8 cellular contexts compared by ENCODE assay signal in genomic region chr10:114172776-114173555, GRCh38. TPM values are rescaled to one million over a fixed set of nuclear protein-coding genes. Genes with fewer than 3 reads are reported as not detected.
A peak's percentile ranks its signal among the peaks of the same experiment; 100 is the strongest.
DNase-seq lines count a peak whose midpoint lies in the region; ATAC-seq, FAIRE-seq and TF ChIP-seq lines count a peak whose summit lies in the region.

No MANE protein-coding gene starts in this region.

- no peaks in the 10 kb centered on the region for H3K9me1 ChIP-seq in keratinocyte (ENCODE audit: control insufficient read depth, extremely low read depth, insufficient read depth, low read length)

- DNase-seq in activated CD8-positive, alpha-beta memory T cell treated with anti-CD3 and anti-CD28 coated beads, Interleukin-2, amount 10 ng/mL, durations not matched to agents 7 days and 5 days: no peak
- DNase-seq in activated CD8-positive, alpha-beta memory T cell treated with anti-CD3 and anti-CD28 coated beads, Interleukin-2, amount 50 U/mL, for 4 hours: no peak
- DNase-seq in activated naive CD8-positive, alpha-beta T cell treated with anti-CD3 and anti-CD28 coated beads for 36 hours: no peak
- DNase-seq in keratinocyte (ENCODE audit: low read depth, low spot score): no peak
- DNase-seq in stomach: no peak
- no peak for DNase-seq in DMS153 (lab: John Stamatoyannopoulos, UW)

- no peaks in the 10 kb centered on the region for H4K20me1 ChIP-seq in keratinocyte (ENCODE audit: control insufficient read depth, extremely low read depth, insufficient read depth, low read length)

- peaks cover 40% of the 10 kb centered on the region for H3K4me1 Mint-ChIP-seq in activated CD8-positive, alpha-beta memory T cell treated with anti-CD3 and anti-CD28 coated beads, Interleukin-2, amount 10 ng/mL, durations not matched to agents 7 days and 5 days
- H3K4me1 Mint-ChIP-seq in activated naive CD8-positive, alpha-beta T cell treated with anti-CD3 and anti-CD28 coated beads for 36 hours: peaks cover 32% of the 10 kb centered on the region

- H3K27me3 ChIP-seq in keratinocyte (ENCODE audit: control insufficient read depth, extremely low read depth, insufficient read depth, low read length): no peaks in the 10 kb centered on the region
- H3K27me3 ChIP-seq in stomach: no peaks in the 10 kb centered on the region

- H3K27ac Mint-ChIP-seq in activated CD8-positive, alpha-beta memory T cell treated with anti-CD3 and anti-CD28 coated beads, Interleukin-2, amount 10 ng/mL, durations not matched to agents 7 days and 5 days: peak overlapping the region; percentile 93
- peak overlapping the region; percentile 97 for H3K27ac Mint-ChIP-seq in activated naive CD8-positive, alpha-beta T cell treated with anti-CD3 and anti-CD28 coated beads for 36 hours

- TF ChIP-seq CTCF in keratinocyte (optimal IDR thresholded peaks at IDR 0.05 in 1 of 3, IDR thresholded peaks at IDR 0.05 in 1 of 3, conservative IDR thresholded peaks at IDR 0.05 in 1 of 3; ENCODE audit: extremely low read depth in 1 of 3, insufficient read depth in 2 of 3, low read length in 3 of 3): no peak
- TF ChIP-seq CTCF in stomach (IDR thresholded peaks at IDR 0.05): no peak

- H3K9me3 Mint-ChIP-seq in activated CD8-positive, alpha-beta memory T cell treated with anti-CD3 and anti-CD28 coated beads, Interleukin-2, amount 10 ng/mL, durations not matched to agents 7 days and 5 days (ENCODE audit: low read depth): peaks cover 2% of the 10 kb centered on the region
- H3K9me3 Mint-ChIP-seq in activated naive CD8-positive, alpha-beta T cell treated with anti-CD3 and anti-CD28 coated beads for 36 hours: peaks cover 6% of the 10 kb centered on the region

- H3K9ac ChIP-seq in keratinocyte (ENCODE audit: control insufficient read depth, extremely low read depth, insufficient read depth, low read length): peak overlapping the region; percentile 99

- no peak for TF ChIP-seq EP300 in stomach (IDR thresholded peaks at IDR 0.05)

- 10 to 24% (median 14%) methylated on average over 9 of the region's 9 CpGs for WGBS in stomach, 5 donors

- H3K4me3 ChIP-seq in keratinocyte (ENCODE audit: control insufficient read depth in 2 of 3, extremely low read depth in 1 of 3, insufficient read depth in 2 of 3, low read depth in 1 of 3, low read length in 3 of 3) (peak overlapping the region; percentile 86 to 100 (median 89)), stomach (peak overlapping the region; percentile 62 to 85 (median 81))

- CTCF ChIA-PET in activated CD8-positive, alpha-beta memory T cell treated with anti-CD3 and anti-CD28 coated beads, Interleukin-2, amount 10 ng/mL, durations not matched to agents 7 days and 5 days (lab: Charles Lee): no interaction called here

- H2AFZ ChIP-seq in keratinocyte (ENCODE audit: control insufficient read depth, low read length): no peak overlapping the region

- intact Hi-C loops in stomach (cut with DNase I; ENCODE audit: low total_unique reads): no loop called here

- dilution Hi-C loops in keratinocyte (cut with MboI; ENCODE audit: extremely low pct_ligation_motif_present, low sequenced_read_pairs): no loop called here

- H3K36me3 Mint-ChIP-seq in activated CD8-positive, alpha-beta memory T cell treated with anti-CD3 and anti-CD28 coated beads, Interleukin-2, amount 10 ng/mL, durations not matched to agents 7 days and 5 days: peaks cover 31% of the 10 kb centered on the region
- peaks cover 16% of the 10 kb centered on the region for H3K36me3 Mint-ChIP-seq in activated naive CD8-positive, alpha-beta T cell treated with anti-CD3 and anti-CD28 coated beads for 36 hours

- peak overlapping the region; percentile 96 for H3K4me3 Mint-ChIP-seq in activated CD8-positive, alpha-beta memory T cell treated with anti-CD3 and anti-CD28 coated beads, Interleukin-2, amount 10 ng/mL, durations not matched to agents 7 days and 5 days
- H3K4me3 Mint-ChIP-seq in activated naive CD8-positive, alpha-beta T cell treated with anti-CD3 and anti-CD28 coated beads for 36 hours: peak overlapping the region; percentile 98

- H3K79me2 ChIP-seq in keratinocyte (ENCODE audit: control insufficient read depth, insufficient read depth, low read length): peaks cover 58% of the 10 kb centered on the region

- peak; percentile 71 for FAIRE-seq in keratinocyte (lab: Jason Lieb, UNC)

- no peaks in the 10 kb centered on the region for H3K36me3 ChIP-seq in keratinocyte (ENCODE audit: control insufficient read depth in 2 of 2, extremely low read depth in 1 of 2, insufficient read depth in 2 of 2, low read length in 2 of 2)
- H3K36me3 ChIP-seq in stomach: peaks cover 0 to 14% (median 0%) of the 10 kb centered on the region in 4 donors

- no peak for ATAC-seq in activated CD8-positive, alpha-beta memory T cell treated with anti-CD3 and anti-CD28 coated beads, Interleukin-2, amount 10 ng/mL, durations not matched to agents 7 days and 5 days
- ATAC-seq in GM19328 (IDR thresholded peaks at IDR 0.05; ENCODE audit: unreplicated experiment) (no peak), GM21737 (IDR thresholded peaks at IDR 0.05; ENCODE audit: unreplicated experiment) (no peak)

- peaks cover 3% of the 10 kb centered on the region for H3K9me3 ChIP-seq in keratinocyte (ENCODE audit: control insufficient read depth, low read depth, low read length)
- peaks cover 0 to 8% (median 4%) of the 10 kb centered on the region in 4 donors for H3K9me3 ChIP-seq in stomach

- H3K4me1 ChIP-seq in keratinocyte (ENCODE audit: control insufficient read depth, extremely low read depth, insufficient read depth, low read length) (peaks cover 6% of the 10 kb centered on the region), stomach (peaks cover 0 to 38% (median 18%) of the 10 kb centered on the region in 4 donors)

- H3K27ac ChIP-seq in keratinocyte (ENCODE audit: control insufficient read depth, insufficient read depth, low read length) (peak overlapping the region; percentile 94), stomach (peak overlapping the region in 4 of 5 donors; percentile 88 to 94 (median 92))

- TF ChIP-seq POLR2A in stomach (IDR thresholded peaks at IDR 0.05): no peak

- H3K4me2 ChIP-seq in keratinocyte (ENCODE audit: control insufficient read depth, extremely low read depth, insufficient read depth, low read depth, low read length): peak overlapping the region; percentile 71

- H3K27me3 Mint-ChIP-seq in activated CD8-positive, alpha-beta memory T cell treated with anti-CD3 and anti-CD28 coated beads, Interleukin-2, amount 10 ng/mL, durations not matched to agents 7 days and 5 days: peaks cover 13% of the 10 kb centered on the region
- peaks cover 3% of the 10 kb centered on the region for H3K27me3 Mint-ChIP-seq in activated naive CD8-positive, alpha-beta T cell treated with anti-CD3 and anti-CD28 coated beads for 36 hours

RNA-seq across cellular contexts. Expression of gene CCDC186, which starts 1.0 kb away (rescaled TPM):
- total RNA-seq in activated CD8-positive, alpha-beta memory T cell treated with anti-CD3 and anti-CD28 coated beads, Interleukin-2, amount 10 ng/mL, durations not matched to agents 7 days and 5 days: 10 to 100 TPM; 15.3 to 17.9 TPM
- total RNA-seq in activated naive CD8-positive, alpha-beta T cell treated with anti-CD3 and anti-CD28 coated beads for 36 hours: 10 to 100 TPM in 1 of 2 experiments, 1 to 10 TPM in 1; 8.3 to 10.3 TPM
- polyA plus RNA-seq in keratinocyte: 6.5 to 13.0 TPM (median 8.0 TPM) in 3 replicates
- polyA plus RNA-seq in keratinocyte (2011; ENCODE audit: low read depth): 203 TPM
- 4.3 and 8.1 TPM in 2 replicates for polyA plus RNA-seq in keratinocyte (2011; cell fraction: cytosol; rRNA removed)
- polyA plus RNA-seq in keratinocyte (2011; cell fraction: nucleus; rRNA removed): 15.1 and 21.3 TPM in 2 replicates
- polyA plus RNA-seq in keratinocyte (2012; ENCODE audit: low replicate concordance): 8.5 and 20.3 TPM in 2 replicates
- polyA minus RNA-seq in keratinocyte: 1.8 to 14.5 TPM (median 6.7 TPM) in 3 replicates
- 8.8 TPM for polyA minus RNA-seq in keratinocyte (2011; cell fraction: cytosol; rRNA and poly(A)+ RNA removed)
- polyA minus RNA-seq in keratinocyte (2011; cell fraction: nucleus; rRNA and poly(A)+ RNA removed): 13.9 and 23.9 TPM in 2 replicates
- 10 to 100 TPM; 16.8 to 74.5 (median 44.6) TPM for total RNA-seq in stomach
- 10 to 100 TPM in 1 of 3 donors, 1 to 10 TPM in 2; 4.7 to 10.4 (median 7.7) TPM for polyA plus RNA-seq in stomach

RNA-seq across cellular contexts. Expression of gene TDRD1, which starts 6.2 kb away (rescaled TPM):
- total RNA-seq in activated CD8-positive, alpha-beta memory T cell treated with anti-CD3 and anti-CD28 coated beads, Interleukin-2, amount 10 ng/mL, durations not matched to agents 7 days and 5 days: under 1 TPM; 0.05 to 0.15 TPM
- total RNA-seq in activated naive CD8-positive, alpha-beta T cell treated with anti-CD3 and anti-CD28 coated beads for 36 hours: under 1 TPM; 0.21 to 0.24 TPM
- polyA plus RNA-seq in keratinocyte (0.33 to 0.56 TPM (median 0.48 TPM) in 3 replicates), stomach (under 1 TPM in 2 of 3 donors, not detected in 1; 0.05 to 0.06 TPM)
- 0.19 TPM for polyA plus RNA-seq in keratinocyte (2011; ENCODE audit: low read depth)
- polyA plus RNA-seq in keratinocyte (2011; cell fraction: cytosol; rRNA removed): 0.17 and 0.27 TPM in 2 replicates
- polyA plus RNA-seq in keratinocyte (2011; cell fraction: nucleus; rRNA removed): 0.29 and 0.60 TPM in 2 replicates
- 0.14 and 0.40 TPM in 2 replicates for polyA plus RNA-seq in keratinocyte (2012; ENCODE audit: low replicate concordance)
- 0.13 to 1.7 TPM (median 0.53 TPM) in 3 replicates for polyA minus RNA-seq in keratinocyte
- polyA minus RNA-seq in keratinocyte (2011; cell fraction: cytosol; rRNA and poly(A)+ RNA removed): 1.3 TPM
- 0.84 and 1.2 TPM in 2 replicates for polyA minus RNA-seq in keratinocyte (2011; cell fraction: nucleus; rRNA and poly(A)+ RNA removed)
- 1 to 10 TPM in 1 of 5 donors, under 1 TPM in 1, not detected in 3; 0.92 to 7.6 TPM for total RNA-seq in stomach
